Comparison of ENCODE assay signal across 9 cellular contexts in genomic region chr7:118472581-118472980, GRCh38.
"Had no signal": no experiment of that assay in that cellular context is flagged by ENCODE, and none has a peak within 500 bp of the region (broad histone marks: within the 10 kb centered on the region; RNA-seq: fewer than 3 reads in every experiment).

No MANE protein-coding gene starts in this region.

- H3K27ac ChIP-seq: GM23248, HL-60 had no signal

- ATAC-seq: HCT116 had no signal

- H2AFZ ChIP-seq: GM23248 had no signal

- H3K9ac ChIP-seq: GM23248 had no signal

- DNase-seq: GM23248, GOT3, H7, HFFc6, Kasumi-1, KG1 had no signal

- H3K9me3 ChIP-seq: HAP-1 had no signal

- H3K4me3 ChIP-seq: GM23248, HAP-1 had no signal

- H3K4me1 ChIP-seq: HAP-1 had no signal

- H3K36me3 ChIP-seq: HAP-1 had no signal
